8 cellular contexts compared by ENCODE assay signal in genomic region chr12:80936353-80936641, GRCh38. TPM values are rescaled to one million over a fixed set of nuclear protein-coding genes. Genes with fewer than 3 reads are reported as not detected.
DNase-seq lines count a peak whose midpoint lies in the region; ATAC-seq and TF ChIP-seq lines count a peak whose summit lies in the region.

No MANE protein-coding gene starts in this region.

- no peak for TF ChIP-seq CTCF in tibial nerve (IDR thresholded peaks at IDR 0.05)

- TF ChIP-seq EP300 in tibial nerve (IDR thresholded peaks at IDR 0.05): no peak

- H3K9me3 Mint-ChIP-seq in activated naive CD8-positive, alpha-beta T cell (ENCODE audit: low read depth): no peaks in the 10 kb centered on the region
- H3K9me3 Mint-ChIP-seq in activated naive CD8-positive, alpha-beta T cell treated with anti-CD3 and anti-CD28 coated beads for 36 hours: no peaks in the 10 kb centered on the region

- no peak for DNase-seq in activated naive CD8-positive, alpha-beta T cell treated with anti-CD3 and anti-CD28 coated beads for 36 hours
- DNase-seq in adipocyte (ENCODE audit: low read depth) (peak; percentile 72), iPS-NIHi11 (ENCODE audit: low spot score) (peak; percentile 48), tibial nerve (ENCODE audit: low spot score in 2 of 2) (peak in 1 of 2 donors; percentile 13), cerebellar nuclear complex (lab: John Stamatoyannopoulos, UW) (no peak)

- H3K36me3 Mint-ChIP-seq in activated naive CD8-positive, alpha-beta T cell: no peaks in the 10 kb centered on the region
- no peaks in the 10 kb centered on the region for H3K36me3 Mint-ChIP-seq in activated naive CD8-positive, alpha-beta T cell treated with anti-CD3 and anti-CD28 coated beads for 36 hours

- peaks cover 2% of the 10 kb centered on the region for H3K4me1 Mint-ChIP-seq in activated naive CD8-positive, alpha-beta T cell (ENCODE audit: low read depth)
- no peaks in the 10 kb centered on the region for H3K4me1 Mint-ChIP-seq in activated naive CD8-positive, alpha-beta T cell treated with anti-CD3 and anti-CD28 coated beads for 36 hours

- H3K9me3 ChIP-seq in adipocyte (ENCODE audit: control insufficient read depth, low read length): no peaks in the 10 kb centered on the region
- no peaks in the 10 kb centered on the region for H3K9me3 ChIP-seq in tibial nerve

- no peaks in the 10 kb centered on the region for H3K27me3 ChIP-seq in adipocyte (replicated peaks; ENCODE audit: control insufficient read depth, insufficient read depth, low read length)
- no peaks in the 10 kb centered on the region for H3K27me3 ChIP-seq in tibial nerve

- H3K36me3 ChIP-seq in adipocyte (ENCODE audit: control insufficient read depth, insufficient read depth, low read length, severe bottlenecking): no peaks in the 10 kb centered on the region
- no peaks in the 10 kb centered on the region for H3K36me3 ChIP-seq in tibial nerve

- no peak for TF ChIP-seq POLR2A in tibial nerve (IDR thresholded peaks at IDR 0.05)

- peak overlapping the region; percentile 91 for H3K4me3 ChIP-seq in adipocyte (ENCODE audit: low read length)
- H3K4me3 ChIP-seq in tibial nerve: peak overlapping the region; percentile 58 to 87 (median 77)

- ATAC-seq in GM21576 (IDR thresholded peaks at IDR 0.05; ENCODE audit: unreplicated experiment) (no peak), GM21528 (IDR thresholded peaks at IDR 0.05; ENCODE audit: low FRiP score, unreplicated experiment) (no peak)

- peak overlapping the region; percentile 17 for H3K4me3 Mint-ChIP-seq in activated naive CD8-positive, alpha-beta T cell
- no peak overlapping the region for H3K4me3 Mint-ChIP-seq in activated naive CD8-positive, alpha-beta T cell treated with anti-CD3 and anti-CD28 coated beads for 36 hours

- H3K27ac ChIP-seq in tibial nerve: peak overlapping the region; percentile 75 to 90 (median 85)

- WGBS in tibial nerve, 2 donors: 4 to 5% methylated on average over 11 of the region's 11 CpGs

- H3K4me1 ChIP-seq in adipocyte (ENCODE audit: control insufficient read depth, insufficient read depth, low read length) (peaks cover 9% of the 10 kb centered on the region), tibial nerve (peaks cover 0 to 23% (median 3%) of the 10 kb centered on the region in 4 donors)

- peak overlapping the region; percentile 83 for H3K9ac ChIP-seq in adipocyte (ENCODE audit: low read length)

- H3K27me3 Mint-ChIP-seq in activated naive CD8-positive, alpha-beta T cell: peaks cover 26% of the 10 kb centered on the region
- H3K27me3 Mint-ChIP-seq in activated naive CD8-positive, alpha-beta T cell treated with anti-CD3 and anti-CD28 coated beads for 36 hours: peaks cover 40% of the 10 kb centered on the region

- H3K27ac Mint-ChIP-seq in activated naive CD8-positive, alpha-beta T cell: no peak overlapping the region
- H3K27ac Mint-ChIP-seq in activated naive CD8-positive, alpha-beta T cell treated with anti-CD3 and anti-CD28 coated beads for 36 hours: no peak overlapping the region

RNA-seq across cellular contexts. Expression of gene LIN7A, which starts 1.4 kb away (rescaled TPM):
- total RNA-seq in activated naive CD8-positive, alpha-beta T cell treated with anti-CD3 and anti-CD28 coated beads for 36 hours: not detected
- total RNA-seq in tibial nerve: 10 to 100 TPM in 1 of 4 donors, 1 to 10 TPM in 3; 6.5 to 16.8 (median 7.9) TPM

Comparison
In these comparisons a context has a peak if more than half of its experiments do, and no peak if none do; other contexts are left out.
1. DNase-seq: peak in adipocyte (single experiment) and iPS-NIHi11 (single experiment); none in activated naive CD8-positive, alpha-beta T cell treated with anti-CD3 and anti-CD28 coated beads for 36 hours (single experiment) and cerebellar nuclear complex (0 of 2).
2. RNA of gene LIN7A, which starts 1.4 kb away (total RNA-seq): 6.5 to 16.8 TPM in tibial nerve; not detected in activated naive CD8-positive, alpha-beta T cell treated with anti-CD3 and anti-CD28 coated beads for 36 hours; every median in the first group is over 4 times any median in the second.